Comparison of ENCODE assay signal across 1 cellular context in genomic region chr17:38685485-38685884, GRCh38.
A peak's percentile ranks its signal among the peaks of the same experiment; 100 is the strongest.
TF ChIP-seq lines count a peak whose summit lies in the region.

No MANE protein-coding gene starts in this region.

TF ChIP-seq in HepG2, 621 proteins besides CTCF, POLR2A, EP300 and RAD21:
- peak; percentile 16; the same call in 1 of the 2 replicates for TF ChIP-seq ZNF687 (CRISPR knock-in tag; IDR thresholded peaks at IDR 0.05)
- TF ChIP-seq ZNF138 (CRISPR knock-in tag; IDR thresholded peaks at IDR 0.05; ENCODE audit: low read depth), result no peak
TF ChIP-seq in HepG2: peak in this region for 1.
